18 cellular contexts compared by ENCODE assay signal in the genomic region with DNA sequence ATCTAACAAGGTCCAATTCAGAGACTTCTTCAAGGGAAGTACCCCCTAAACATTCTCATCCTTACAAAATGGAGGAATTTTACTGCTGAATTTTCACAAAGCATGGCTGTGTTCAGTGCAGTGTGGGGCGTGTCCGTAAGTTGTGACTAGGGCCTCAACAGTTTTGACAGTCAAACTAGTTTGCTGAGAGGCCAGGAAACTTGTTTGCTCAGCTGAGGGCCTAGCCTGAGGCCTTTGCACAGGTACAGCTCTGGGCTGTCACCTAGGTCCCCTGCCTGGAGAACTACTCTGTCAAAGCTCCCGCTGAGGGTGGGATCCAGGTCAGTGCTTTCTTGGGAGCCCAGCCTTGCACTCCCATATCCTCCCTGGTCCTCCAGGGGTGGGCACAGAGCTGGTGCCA. TPM values are rescaled to one million over a fixed set of nuclear protein-coding genes. Genes with fewer than 3 reads are reported as not detected.
DNase-seq lines count a peak whose midpoint lies in the region; ATAC-seq, FAIRE-seq and TF ChIP-seq lines count a peak whose summit lies in the region.
"Had no signal": no experiment of that assay in that cellular context is flagged by ENCODE, and none has a peak within 500 bp of the region (broad histone marks: within the 10 kb centered on the region; RNA-seq: fewer than 3 reads in every experiment).

No MANE protein-coding gene starts in this region.

- no peak overlapping the region for H2AFZ ChIP-seq in GM12878 (ENCODE audit: control insufficient read depth, low read depth, low read length)
- no peak overlapping the region for H2AFZ ChIP-seq in mesenchymal stem cell (ENCODE audit: low read depth, low read length)
- H2AFZ ChIP-seq: GM23338 had no signal

- H3K4me2 ChIP-seq in GM12878 (ENCODE audit: control insufficient read depth, insufficient read depth) = no peak overlapping the region
- no peak overlapping the region for H3K4me2 ChIP-seq in mesenchymal stem cell (ENCODE audit: low read length, poor library complexity, severe bottlenecking)
- H3K4me2 ChIP-seq: A549, GM23338 had no signal

- DNase-seq in NCI-H69 (lab: John Stamatoyannopoulos, UW) = peak; percentile 22
- DNase-seq in GM12878 (ENCODE audit: low read depth, low spot score) = no peak
- no peak for DNase-seq in mesenchymal stem cell
- no peak for DNase-seq in esophagus muscularis mucosa (ENCODE audit: extremely low spot score)
- no peak for DNase-seq in RWPE1 (ENCODE audit: low spot score)
- DNase-seq: BE2C; CD4-positive, alpha-beta memory T cell; DMS153; DND-41; GDM1; H9 had no signal

- H3K27ac ChIP-seq in GM12878 (ENCODE audit: control insufficient read depth, insufficient read depth) (no peak overlapping the region), mesenchymal stem cell (ENCODE audit: low read length, poor library complexity, severe bottlenecking) (no peak overlapping the region), esophagus muscularis mucosa (replicated peaks in 1 of 4) (no peak overlapping the region), RWPE1 (no peak overlapping the region)
- H3K27ac ChIP-seq: C4-2B had no signal

- TF ChIP-seq POLR2A in GM12878 (IDR thresholded peaks at IDR 0.05; ENCODE audit: low read depth, low read length) (no peak), esophagus muscularis mucosa (IDR thresholded peaks at IDR 0.05; ENCODE audit: low read depth) (no peak)

- TF ChIP-seq EP300 in GM12878 (IDR thresholded peaks at IDR 0.05; ENCODE audit: borderline replicate concordance in 1 of 2, control insufficient read depth in 1 of 2, low read depth in 2 of 2, low read length in 2 of 2) (no peak), esophagus muscularis mucosa (IDR thresholded peaks at IDR 0.05) (no peak)

- SMC1A ChIA-PET in GM12878 (lab: Charles Lee; ENCODE audit: uncharacterized antibody, unreplicated experiment) = interaction anchor here (7.6 to 11.0 kb wide), 2 partner anchors 100 to 109 kb away, joined by 72 to 141 read pairs; no protein-coding TSS in a partner anchor

- H3K23ac ChIP-seq in mesenchymal stem cell (ENCODE audit: low read length in 2 of 2) = no peak overlapping the region

- H2AK5ac ChIP-seq in mesenchymal stem cell (ENCODE audit: low read length, severe bottlenecking) = no peak overlapping the region

- H2BK120ac ChIP-seq in mesenchymal stem cell (ENCODE audit: low read depth, low read length) = no peak overlapping the region

- no peaks in the 10 kb centered on the region for H4K20me1 ChIP-seq in GM12878 (ENCODE audit: control insufficient read depth, insufficient read depth)

- no peak overlapping the region for H4K91ac ChIP-seq in mesenchymal stem cell (ENCODE audit: low read length)

- H3K4me1 ChIP-seq in GM12878 (ENCODE audit: control insufficient read depth, insufficient read depth, low read length) = peaks cover 30% of the 10 kb centered on the region
- H3K4me1 ChIP-seq in mesenchymal stem cell (ENCODE audit: control insufficient read depth, insufficient read depth, low read depth, low read length) = peaks cover 2% of the 10 kb centered on the region
- peaks cover 0 to 29% (median 25%) of the 10 kb centered on the region in 4 donors for H3K4me1 ChIP-seq in esophagus muscularis mucosa
- H3K4me1 ChIP-seq: BE2C had no signal

- H3K9ac ChIP-seq in GM12878 (ENCODE audit: control insufficient read depth, insufficient read depth, low read length) (no peak overlapping the region), mesenchymal stem cell (ENCODE audit: low read length) (no peak overlapping the region)

- POLR2A ChIA-PET in GM12878 (lab: Charles Lee) (no interaction called here), RWPE1 (lab: Yijun Ruan, JAX; ENCODE audit: low non-redundant PET) (no interaction called here)

- peaks cover 29% of the 10 kb centered on the region for H3K79me1 ChIP-seq in mesenchymal stem cell (replicated peaks; ENCODE audit: low read length, poor library complexity, severe bottlenecking)

- H2BK5ac ChIP-seq in mesenchymal stem cell (ENCODE audit: low read depth, low read length, poor library complexity, severe bottlenecking) = no peak overlapping the region

- BruUV-seq in GM12878 (replicated peaks; lab: Mats Ljungman, UMichigan) = TSS peak; percentile 35

- ATAC-seq in GM12878 (no peak), GM21390 (IDR thresholded peaks at IDR 0.05; ENCODE audit: unreplicated experiment) (no peak), HG03571 (IDR thresholded peaks at IDR 0.05; ENCODE audit: unreplicated experiment) (no peak)
- ATAC-seq: A549, GM23338 had no signal

- peaks cover 6 to 8% of the 10 kb centered on the region in 2 experiments for H3K36me3 ChIP-seq in GM12878 (ENCODE audit: control insufficient read depth in 2 of 2, insufficient read depth in 2 of 2, low read length in 1 of 2)
- H3K36me3 ChIP-seq in mesenchymal stem cell (ENCODE audit: control insufficient read depth in 1 of 2, insufficient read depth in 2 of 2, low read depth in 1 of 2, low read length in 2 of 2) = peaks cover 62 to 68% of the 10 kb centered on the region in 2 experiments
- H3K36me3 ChIP-seq in esophagus muscularis mucosa = peaks cover 54 to 87% (median 79%) of the 10 kb centered on the region in 4 donors
- H3K36me3 ChIP-seq: BE2C had no signal

- TF ChIP-seq CTCF in GM12878 (IDR thresholded peaks at IDR 0.05 in 2 of 3, conservative IDR thresholded peaks at IDR 0.05 in 1 of 3; ENCODE audit: control insufficient read depth in 2 of 3, extremely low read depth in 1 of 3, insufficient read depth in 1 of 3, low read depth in 3 of 3, low read length in 3 of 3) (no peak), esophagus muscularis mucosa (IDR thresholded peaks at IDR 0.05) (no peak), RWPE1 (conservative IDR thresholded peaks at IDR 0.05; ENCODE audit: low read depth) (no peak)

- RAD21 ChIA-PET in GM12878 (lab: Charles Lee; ENCODE audit: unreplicated experiment) = interaction anchor here (0.9 to 5.1 kb wide), 3 partner anchors 105 to 261 kb away, joined by 3 to 144 read pairs (median 4); no protein-coding TSS in a partner anchor

- no peak for FAIRE-seq in GM12878 (lab: Jason Lieb, UNC)
- FAIRE-seq: A549, D721Med, GM19239 had no signal

- H3K27me3 ChIP-seq in GM12878 (replicated peaks in 1 of 2; ENCODE audit: control insufficient read depth in 2 of 2, insufficient read depth in 2 of 2, low read length in 1 of 2) = no peaks in the 10 kb centered on the region
- no peaks in the 10 kb centered on the region for H3K27me3 ChIP-seq in mesenchymal stem cell (ENCODE audit: control insufficient read depth in 1 of 2, insufficient read depth in 1 of 2, low read length in 2 of 2)
- no peaks in the 10 kb centered on the region for H3K27me3 ChIP-seq in esophagus muscularis mucosa
- H3K27me3 ChIP-seq: BE2C had no signal

- no peak overlapping the region for H3K4ac ChIP-seq in mesenchymal stem cell (ENCODE audit: low read depth in 1 of 2, low read length in 2 of 2)

- H2BK15ac ChIP-seq in mesenchymal stem cell (ENCODE audit: low read depth, poor library complexity, severe bottlenecking) = peak overlapping the region; percentile 45

- H3K18ac ChIP-seq in mesenchymal stem cell (ENCODE audit: low read depth in 1 of 2, low read length in 2 of 2) = no peak overlapping the region

- WGBS in GM12878 (ENCODE audit: insufficient coverage, insufficient replicate concordance, low lambda C conversion rate, missing lambda C conversion rate) = 79% methylated on average over 3 of the region's 3 CpGs
- WGBS in mesenchymal stem cell = 97% methylated on average over 3 of the region's 3 CpGs
- 89% methylated on average over 2 of the region's 3 CpGs for WGBS in esophagus muscularis mucosa

- intact Hi-C loops in GM12878 (cut with micrococcal nuclease; ENCODE audit: unreplicated experiment) = no loop called here
- intact Hi-C loops in esophagus muscularis mucosa (cut with DNase I) = no loop called here

- no peak for TF ChIP-seq RAD21 in GM12878 (IDR thresholded peaks at IDR 0.05; ENCODE audit: insufficient read depth, low read depth, low read length)

- H3K9me3 ChIP-seq in GM12878 (replicated peaks; ENCODE audit: control insufficient read depth, insufficient read depth, low read length) (no peaks in the 10 kb centered on the region), mesenchymal stem cell (ENCODE audit: control insufficient read depth, low read length) (no peaks in the 10 kb centered on the region), esophagus muscularis mucosa (no peaks in the 10 kb centered on the region)
- H3K9me3 ChIP-seq: A549, BE2C had no signal

- H4K8ac ChIP-seq in mesenchymal stem cell (ENCODE audit: low read length) = no peak overlapping the region

- H3K4me3 ChIP-seq in GM12878 (no peak overlapping the region), mesenchymal stem cell (ENCODE audit: insufficient read depth in 1 of 2, low read depth in 1 of 2, low read length in 2 of 2) (no peak overlapping the region), esophagus muscularis mucosa (no peak overlapping the region)
- H3K4me3 ChIP-seq: A549, GM23338 had no signal

- no peak overlapping the region for H3K14ac ChIP-seq in mesenchymal stem cell (ENCODE audit: low read length in 2 of 2)

- H3K79me2 ChIP-seq in GM12878 (ENCODE audit: control insufficient read depth, insufficient read depth, low read length) = no peaks in the 10 kb centered on the region

- no peak overlapping the region for H2BK12ac ChIP-seq in mesenchymal stem cell (ENCODE audit: low read length in 2 of 2)

- CTCF ChIA-PET in GM12878 (lab: Yijun Ruan, JAX) = interaction anchor here (1.0 to 10.8 kb wide), 6 partner anchors 29 to 258 kb away, joined by 3 to 144 read pairs (median 44); no protein-coding TSS in a partner anchor
- CTCF ChIA-PET in RWPE1 (lab: Yijun Ruan, JAX) = no interaction called here

- in situ Hi-C loops in GM12878 (cut with MboI) = loop anchor here (10.0 kb wide), 1 partner anchor 262 kb away; no protein-coding TSS in a partner anchor

RNA-seq across cellular contexts. Expression of a gene that starts 27.9 kb away (rescaled TPM):
- total RNA-seq in GM12878 (2013; cell fraction: nucleolus; rRNA removed) = 41.0 and 43.6 TPM in 2 replicates
- total RNA-seq in GM12878 (2014; rRNA removed) (11.6 and 13.3 TPM in 2 replicates), GM12878 (2014; rRNA removed; fragmentation: Illumina TruSeq; extraction: Trizol) (12.9 and 13.5 TPM in 2 replicates), GM12878 (2021) (14.1 and 14.3 TPM in 2 replicates), esophagus muscularis mucosa (10 to 100 TPM; 39.6 to 66.0 (median 58.3) TPM)
- 4.6 TPM for polyA plus RNA-seq in GM12878 (2011; ENCODE audit: low read depth)
- polyA plus RNA-seq in GM12878 (2011; rRNA removed) (13.9 and 14.8 TPM in 2 replicates), GM12878 (2014; fragmentation: Illumina TruSeq; extraction: Trizol) (12.5 and 13.2 TPM in 2 replicates), GM12878 (2014; fragmentation: Nextera tagmentation; extraction: Ambion mirVana) (1 to 10 TPM; 5.3 to 5.8 TPM), GM12878 (2014; rRNA removed) (10.6 and 15.7 TPM in 2 replicates), GM12878 (2016; fragmentation: Nextera tagmentation; extraction: Ambion mirVana) (10 to 100 TPM; 11.9 to 12.5 TPM)
- 11.4 and 13.8 TPM in 2 replicates for polyA plus RNA-seq in GM12878 (2011; cell fraction: cytosol; rRNA removed)
- polyA plus RNA-seq in GM12878 (2011; cell fraction: nucleus; rRNA removed) = 13.3 and 14.6 TPM in 2 replicates
- 5.6 and 8.9 TPM in 2 replicates for polyA plus RNA-seq in GM12878 (2012)
- polyA minus RNA-seq in GM12878 (2011; rRNA and poly(A)+ RNA removed) = 22.6 and 25.8 TPM in 2 replicates
- 6.4 and 7.3 TPM in 2 replicates for polyA minus RNA-seq in GM12878 (2011; cell fraction: cytosol; rRNA and poly(A)+ RNA removed)
- 11.4 and 19.8 TPM in 2 replicates for polyA minus RNA-seq in GM12878 (2011; cell fraction: nucleus; rRNA and poly(A)+ RNA removed)
- 12.3 TPM for polyA plus RNA-seq in mesenchymal stem cell (2013, experiment 1 of 2)
- polyA plus RNA-seq in mesenchymal stem cell (2013, experiment 2 of 2) = 11.9 TPM

RNA-seq across cellular contexts. Expression of a gene that starts 51.6 kb away (rescaled TPM):
- 1.3 and 1.9 TPM in 2 replicates for total RNA-seq in GM12878 (2013; cell fraction: nucleolus; rRNA removed)
- total RNA-seq in GM12878 (2014; rRNA removed) = 0.44 and 0.73 TPM in 2 replicates
- 0.54 and 0.78 TPM in 2 replicates for total RNA-seq in GM12878 (2014; rRNA removed; fragmentation: Illumina TruSeq; extraction: Trizol)
- 0.56 and 0.58 TPM in 2 replicates for total RNA-seq in GM12878 (2021)
- 0.20 TPM for polyA plus RNA-seq in GM12878 (2011; ENCODE audit: low read depth)
- 0.48 and 1.0 TPM in 2 replicates for polyA plus RNA-seq in GM12878 (2011; rRNA removed)
- polyA plus RNA-seq in GM12878 (2011; cell fraction: cytosol; rRNA removed) = 0.13 and 0.28 TPM in 2 replicates
- polyA plus RNA-seq in GM12878 (2011; cell fraction: nucleus; rRNA removed) = 0.55 and 0.83 TPM in 2 replicates
- 0.39 and 0.65 TPM in 2 replicates for polyA plus RNA-seq in GM12878 (2012)
- 0.50 and 0.57 TPM in 2 replicates for polyA plus RNA-seq in GM12878 (2014; fragmentation: Illumina TruSeq; extraction: Trizol)
- under 1 TPM; 0.06 to 0.26 TPM for polyA plus RNA-seq in GM12878 (2014; fragmentation: Nextera tagmentation; extraction: Ambion mirVana)
- polyA plus RNA-seq in GM12878 (2014; rRNA removed) = 0.47 and 0.57 TPM in 2 replicates
- polyA plus RNA-seq in GM12878 (2016; fragmentation: Nextera tagmentation; extraction: Ambion mirVana) = 1 to 10 TPM in 1 of 2 experiments, under 1 TPM in 1; 0.45 to 1.1 TPM
- 0.37 TPM in 1 of 2 replicates, not detected in the other for polyA minus RNA-seq in GM12878 (2011; rRNA and poly(A)+ RNA removed)
- polyA minus RNA-seq in GM12878 (2011; cell fraction: cytosol; rRNA and poly(A)+ RNA removed) = not detected in 2 replicates
- polyA minus RNA-seq in GM12878 (2011; cell fraction: nucleus; rRNA and poly(A)+ RNA removed) = 0.36 and 0.57 TPM in 2 replicates
- polyA plus RNA-seq in mesenchymal stem cell (2013, experiment 1 of 2) = 1.4 TPM
- 1.7 TPM for polyA plus RNA-seq in mesenchymal stem cell (2013, experiment 2 of 2)
- total RNA-seq in esophagus muscularis mucosa = 1 to 10 TPM; 1.3 to 2.3 (median 1.8) TPM
